Comparison of ENCODE assay signal across 12 cellular contexts in the genomic region with DNA sequence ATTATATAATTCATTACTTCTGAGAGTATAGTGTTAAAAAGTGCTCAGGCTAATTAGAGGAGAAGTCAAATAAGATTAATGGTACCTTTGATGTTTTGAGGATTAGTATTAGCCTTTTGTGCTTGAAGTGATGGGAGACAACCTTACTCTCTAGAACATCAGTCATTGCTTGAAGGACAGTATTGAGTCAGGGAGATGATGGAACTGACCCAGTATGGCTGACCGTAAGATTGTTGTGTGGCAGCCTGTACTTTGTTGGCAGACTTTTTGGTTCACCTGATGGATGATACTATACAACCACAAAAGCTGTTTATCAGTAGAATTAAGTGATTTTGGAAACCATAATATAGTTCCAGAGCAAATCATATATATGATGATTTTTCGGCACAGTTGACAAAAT. TPM values are rescaled to one million over a fixed set of nuclear protein-coding genes. Genes with fewer than 3 reads are reported as not detected.
A peak's percentile ranks its signal among the peaks of the same experiment; 100 is the strongest.
DNase-seq lines count a peak whose midpoint lies in the region; ATAC-seq and TF ChIP-seq lines count a peak whose summit lies in the region.
"Had no signal": no experiment of that assay in that cellular context is flagged by ENCODE, and none has a peak within 500 bp of the region (broad histone marks: within the 10 kb centered on the region; RNA-seq: fewer than 3 reads in every experiment).

No MANE protein-coding gene starts in this region.

- H2AK5ac ChIP-seq in mesenchymal stem cell (ENCODE audit: low read length, severe bottlenecking), result no peak overlapping the region

- intact Hi-C loops in CD4-positive, alpha-beta memory T cell (cut with micrococcal nuclease), result loop anchor here (5.0 kb wide), 1 partner anchor 76 kb away; no protein-coding TSS in a partner anchor
- intact Hi-C loops in upper lobe of right lung (cut with DNase I), result no loop called here

- H3K4me3 ChIP-seq in CD4-positive, alpha-beta memory T cell (ENCODE audit: low read length in 2 of 2), result no peak overlapping the region
- H3K4me3 ChIP-seq in GM23248 (peak overlapping the region; percentile 55), mesenchymal stem cell (ENCODE audit: insufficient read depth in 1 of 2, low read depth in 1 of 2, low read length in 2 of 2) (peak overlapping the region in 1 of 2 experiments; percentile 19), upper lobe of right lung (no peak overlapping the region)
- H3K4me3 ChIP-seq: Peyer's patch had no signal

- DNase-seq in CD4-positive, alpha-beta memory T cell, result no peak
- DNase-seq in GM23248 (peak; percentile 28), mesenchymal stem cell (no peak), NCI-H1694 treated with DMSO at 0.1 percent for 48 hours (lab: John Stamatoyannopoulos, UW) (no peak), HPDE6-E6E7 (ENCODE audit: extremely low spot score) (no peak), upper lobe of right lung (no peak)
- DNase-seq: left cardiac atrium, NCI-H2107, Peyer's patch had no signal

- no peak overlapping the region for H3K4ac ChIP-seq in mesenchymal stem cell (ENCODE audit: low read depth in 1 of 2, low read length in 2 of 2)

- H3K27me3 ChIP-seq in CD4-positive, alpha-beta memory T cell (ENCODE audit: insufficient read depth, low read length), result no peaks in the 10 kb centered on the region
- H3K27me3 ChIP-seq in GM23248 (replicated peaks; ENCODE audit: insufficient read depth), result no peaks in the 10 kb centered on the region
- H3K27me3 ChIP-seq in mesenchymal stem cell (ENCODE audit: control insufficient read depth in 1 of 2, insufficient read depth in 1 of 2, low read length in 2 of 2), result peaks cover 0 to 5% of the 10 kb centered on the region in 2 experiments
- no peaks in the 10 kb centered on the region for H3K27me3 ChIP-seq in upper lobe of right lung
- H3K27me3 ChIP-seq: Peyer's patch had no signal

- H3K4me2 ChIP-seq in GM23248 (ENCODE audit: unreplicated experiment) (peak overlapping the region; percentile 83), mesenchymal stem cell (ENCODE audit: low read length, poor library complexity, severe bottlenecking) (no peak overlapping the region)

- no peak overlapping the region for H3K14ac ChIP-seq in mesenchymal stem cell (ENCODE audit: low read length in 2 of 2)

- H3K79me2 ChIP-seq in GM23248 (ENCODE audit: insufficient read depth), result peaks cover 93% of the 10 kb centered on the region

- H3K36me3 ChIP-seq in CD4-positive, alpha-beta memory T cell (ENCODE audit: insufficient read depth, low read length), result peaks cover 34% of the 10 kb centered on the region
- H3K36me3 ChIP-seq in GM23248 (ENCODE audit: low read depth), result peaks cover 9% of the 10 kb centered on the region; the same call in 1 of the 2 replicates
- H3K36me3 ChIP-seq in mesenchymal stem cell (ENCODE audit: control insufficient read depth in 1 of 2, insufficient read depth in 2 of 2, low read depth in 1 of 2, low read length in 2 of 2), result peaks cover 15 to 55% of the 10 kb centered on the region in 2 experiments
- peaks cover 29% of the 10 kb centered on the region for H3K36me3 ChIP-seq in upper lobe of right lung

- H3K4me1 ChIP-seq in CD4-positive, alpha-beta memory T cell (ENCODE audit: insufficient read depth, low read length), result peaks cover 71% of the 10 kb centered on the region
- H3K4me1 ChIP-seq in GM23248 (ENCODE audit: insufficient read depth) (peaks cover 49% of the 10 kb centered on the region), mesenchymal stem cell (ENCODE audit: control insufficient read depth, insufficient read depth, low read depth, low read length) (peaks cover 2% of the 10 kb centered on the region), upper lobe of right lung (peaks cover 27% of the 10 kb centered on the region)

- in situ Hi-C loops in GM23248 (cut with MboI), result no loop called here

- no peak overlapping the region for H2BK12ac ChIP-seq in mesenchymal stem cell (ENCODE audit: low read length in 2 of 2)

- H3K9me3 Mint-ChIP-seq in CD4-positive, alpha-beta memory T cell, result no peaks in the 10 kb centered on the region
- no peaks in the 10 kb centered on the region for H3K9me3 Mint-ChIP-seq in activated naive CD8-positive, alpha-beta T cell (ENCODE audit: low read depth)
- H3K9me3 Mint-ChIP-seq: dendritic cell treated with granulocyte-macrophage colony-stimulating factor and Interleukin-4, amounts not matched to agents 40 ng/mL and 50 ng/mL, for 4 days had no signal

- H4K91ac ChIP-seq in mesenchymal stem cell (ENCODE audit: low read length), result no peak overlapping the region

- CTCF ChIA-PET in CD4-positive, alpha-beta memory T cell (lab: Charles Lee; ENCODE audit: partially characterized antibody), result interaction anchor here (1.6 kb wide), 1 partner anchor 51 kb away, joined by 4 read pairs; no protein-coding TSS in a partner anchor

- no peaks in the 10 kb centered on the region for H3K9me2 ChIP-seq in GM23248 (ENCODE audit: insufficient read depth)

- no peak for ATAC-seq in GM19452 (IDR thresholded peaks at IDR 0.05; ENCODE audit: unreplicated experiment)
- ATAC-seq in upper lobe of right lung, result no peak

- POLR2A ChIA-PET in CD4-positive, alpha-beta memory T cell (lab: Charles Lee; ENCODE audit: partially characterized antibody), result interaction anchor here (1.1 to 15.4 kb wide), 2 partner anchors 9 to 84 kb away, joined by 3 to 163 read pairs; partner anchors contain the start of gene OGT

- peaks cover 33 to 82% of the 10 kb centered on the region in 2 donors for H3K36me3 Mint-ChIP-seq in CD4-positive, alpha-beta memory T cell
- peaks cover 14% of the 10 kb centered on the region for H3K36me3 Mint-ChIP-seq in activated naive CD8-positive, alpha-beta T cell

- H3K23ac ChIP-seq in mesenchymal stem cell (ENCODE audit: low read length in 2 of 2), result no peak overlapping the region

- no peak overlapping the region for H3K27ac ChIP-seq in CD4-positive, alpha-beta memory T cell (ENCODE audit: low read depth, low read length)
- H3K27ac ChIP-seq in GM23248 (peak overlapping the region; percentile 96), mesenchymal stem cell (ENCODE audit: low read length, poor library complexity, severe bottlenecking) (peak overlapping the region; percentile 34), upper lobe of right lung (no peak overlapping the region)

- H2AFZ ChIP-seq in GM23248 (no peak overlapping the region), mesenchymal stem cell (ENCODE audit: low read depth, low read length) (no peak overlapping the region)

- H3K27me3 Mint-ChIP-seq in CD4-positive, alpha-beta memory T cell, result no peaks in the 10 kb centered on the region
- no peaks in the 10 kb centered on the region for H3K27me3 Mint-ChIP-seq in activated naive CD8-positive, alpha-beta T cell
- H3K27me3 Mint-ChIP-seq: dendritic cell treated with granulocyte-macrophage colony-stimulating factor and Interleukin-4, amounts not matched to agents 40 ng/mL and 50 ng/mL, for 4 days had no signal

- H3K18ac ChIP-seq in mesenchymal stem cell (ENCODE audit: low read depth in 1 of 2, low read length in 2 of 2), result no peak overlapping the region

- H3K4me3 Mint-ChIP-seq in CD4-positive, alpha-beta memory T cell, result peak overlapping the region in 7 of 8 donors; percentile 9 to 79 (median 76)
- peak overlapping the region; percentile 93 for H3K4me3 Mint-ChIP-seq in activated naive CD8-positive, alpha-beta T cell
- H3K4me3 Mint-ChIP-seq: dendritic cell treated with granulocyte-macrophage colony-stimulating factor and Interleukin-4, amounts not matched to agents 40 ng/mL and 50 ng/mL, for 4 days had no signal

- no peak overlapping the region for H2BK5ac ChIP-seq in mesenchymal stem cell (ENCODE audit: low read depth, low read length, poor library complexity, severe bottlenecking)

- H3K9ac ChIP-seq in GM23248, result peak overlapping the region; percentile 76
- H3K9ac ChIP-seq in mesenchymal stem cell (ENCODE audit: low read length), result peak overlapping the region; percentile 28

- no peak for TF ChIP-seq CTCF in upper lobe of right lung (IDR thresholded peaks at IDR 0.05)

- H3K27ac Mint-ChIP-seq in CD4-positive, alpha-beta memory T cell, result peak overlapping the region in 3 of 7 donors; percentile 6 to 97 (median 44)
- peak overlapping the region; percentile 99 for H3K27ac Mint-ChIP-seq in activated naive CD8-positive, alpha-beta T cell
- H3K27ac Mint-ChIP-seq: dendritic cell treated with granulocyte-macrophage colony-stimulating factor and Interleukin-4, amounts not matched to agents 40 ng/mL and 50 ng/mL, for 4 days had no signal

- H3K79me1 ChIP-seq in mesenchymal stem cell (replicated peaks; ENCODE audit: low read length, poor library complexity, severe bottlenecking), result no peaks in the 10 kb centered on the region

- H3F3A ChIP-seq in GM23248 (ENCODE audit: insufficient read depth), result peaks cover 52% of the 10 kb centered on the region

- no peak overlapping the region for H2BK15ac ChIP-seq in mesenchymal stem cell (ENCODE audit: low read depth, poor library complexity, severe bottlenecking)

- peaks cover 19% of the 10 kb centered on the region for H4K20me1 ChIP-seq in GM23248 (ENCODE audit: insufficient read depth)

- H4K8ac ChIP-seq in mesenchymal stem cell (ENCODE audit: low read length), result no peak overlapping the region

- H3K9me3 ChIP-seq in CD4-positive, alpha-beta memory T cell (ENCODE audit: control insufficient read depth in 1 of 2, low read length in 2 of 2), result no peaks in the 10 kb centered on the region
- H3K9me3 ChIP-seq in GM23248 (ENCODE audit: low read depth) (no peaks in the 10 kb centered on the region), mesenchymal stem cell (ENCODE audit: control insufficient read depth, low read length) (no peaks in the 10 kb centered on the region), upper lobe of right lung (no peaks in the 10 kb centered on the region)
- H3K9me3 ChIP-seq: Peyer's patch had no signal

- H3K4me1 Mint-ChIP-seq in CD4-positive, alpha-beta memory T cell, result peaks cover 41 to 79% (median 53%) of the 10 kb centered on the region in 4 donors
- H3K4me1 Mint-ChIP-seq in activated naive CD8-positive, alpha-beta T cell (ENCODE audit: low read depth), result peaks cover 63% of the 10 kb centered on the region

- WGBS in GM23248 (ENCODE audit: low coverage in 1 of 2, low lambda C conversion rate in 2 of 2, missing lambda C conversion rate in 2 of 2), 2 experiments, result 42 to 44% methylated on average over 2 of the region's 2 CpGs
- WGBS in mesenchymal stem cell, result no CpG with 5 or more reads among the region's 2 CpGs

- H2BK120ac ChIP-seq in mesenchymal stem cell (ENCODE audit: low read depth, low read length), result no peak overlapping the region

RNA-seq across cellular contexts. Expression of gene OGT, which starts 9.9 kb away (rescaled TPM):
- total RNA-seq in CD4-positive, alpha-beta memory T cell, result 100 to 1,000 TPM; 515 to 525 TPM
- polyA plus RNA-seq in CD4-positive, alpha-beta memory T cell, result 10 to 100 TPM; 18.3 to 39.0 TPM
- total RNA-seq in GM23248 (2014; rRNA removed; shearing (Covaris generic)), result 97.1 and 119 TPM in 2 replicates
- 31.5 and 42.1 TPM in 2 replicates for polyA plus RNA-seq in GM23248 (2016; fragmentation: Nextera tagmentation; extraction: Ambion mirVana)
- 39.8 TPM for polyA plus RNA-seq in mesenchymal stem cell (2013, experiment 1 of 2)
- polyA plus RNA-seq in mesenchymal stem cell (2013, experiment 2 of 2), result 36.8 TPM
- total RNA-seq in upper lobe of right lung, result 129 TPM

RNA-seq across cellular contexts. Expression of gene GCNA, which starts 35.4 kb away (rescaled TPM):
- total RNA-seq in CD4-positive, alpha-beta memory T cell, result 10 to 100 TPM; 10.2 to 11.4 TPM
- under 1 TPM in 1 of 2 donors, not detected in 1; 0.40 TPM for polyA plus RNA-seq in CD4-positive, alpha-beta memory T cell
- 2.2 and 2.5 TPM in 2 replicates for total RNA-seq in GM23248 (2014; rRNA removed; shearing (Covaris generic))
- polyA plus RNA-seq in GM23248 (2016; fragmentation: Nextera tagmentation; extraction: Ambion mirVana), result 0.99 and 1.5 TPM in 2 replicates
- polyA plus RNA-seq in mesenchymal stem cell (2013, experiment 1 of 2), result 0.64 TPM
- polyA plus RNA-seq in mesenchymal stem cell (2013, experiment 2 of 2), result 0.56 TPM
- total RNA-seq in upper lobe of right lung, result 3.4 TPM

Comparison
In these comparisons a context has a peak if more than half of its experiments do, and no peak if none do; other contexts are left out.
1. H3K27ac ChIP-seq: peak in GM23248 (single experiment) and mesenchymal stem cell (single experiment); none in CD4-positive, alpha-beta memory T cell (single experiment) and upper lobe of right lung (single experiment).